ENCODE assay signal across 26 cellular contexts in genomic region chr6:56793938-56794337, GRCh38.
DNase-seq lines count a peak whose midpoint lies in the region; ATAC-seq and TF ChIP-seq lines count a peak whose summit lies in the region.
"Had no signal": no experiment of that assay in that cellular context is flagged by ENCODE, and none has a peak within 500 bp of the region (broad histone marks: within the 10 kb centered on the region; RNA-seq: fewer than 3 reads in every experiment).

No MANE protein-coding gene starts in this region.

- H3K4me3 ChIP-seq in GM23338 (peak overlapping the region; percentile 32), HUES48 (ENCODE audit: low read depth, low read length) (peak overlapping the region; percentile 39), iPS-18a (ENCODE audit: low read length) (peak overlapping the region; percentile 42), SJCRH30 (no peak overlapping the region)
- H3K4me3 ChIP-seq: left lung, testis, uterus had no signal

- H3K9me2 ChIP-seq in GM23338 (ENCODE audit: insufficient read depth), result no peaks in the 10 kb centered on the region

- H3K4me1 ChIP-seq in GM23338 (ENCODE audit: insufficient read depth) (peaks cover 48% of the 10 kb centered on the region), HUES48 (ENCODE audit: control insufficient read depth, insufficient read depth, low read length) (peaks cover 53% of the 10 kb centered on the region), iPS-18a (ENCODE audit: control insufficient read depth, low read depth, low read length) (peaks cover 41% of the 10 kb centered on the region), SJCRH30 (no peaks in the 10 kb centered on the region)
- H3K4me1 ChIP-seq: parathyroid adenoma, testis had no signal

- no peaks in the 10 kb centered on the region for H4K20me1 ChIP-seq in GM23338 (replicated peaks; ENCODE audit: insufficient read depth)

- H3K9me3 Mint-ChIP-seq in GM23338 (no peaks in the 10 kb centered on the region), immature natural killer cell (no peaks in the 10 kb centered on the region)
- H3K9me3 Mint-ChIP-seq: activated naive CD4-positive, alpha-beta T cell treated with anti-CD3 and anti-CD28 coated beads, Interleukin-2, amount 10 ng/mL, durations not matched to agents 7 days and 5 days; activated T-cell treated with anti-CD3 and anti-CD28 coated beads, Interleukin-2, amount 50 U/mL, for 72 hours; nephron; stimulated activated effector memory CD8-positive, alpha-beta T cell treated with anti-CD3 and anti-CD28 coated beads, Interleukin-12 subunit alpha, Interleukin-12 subunit beta, amount 100 ng/mL, for 72 hours had no signal

- H3K4me2 ChIP-seq in GM23338, result peak overlapping the region; percentile 67

- peak overlapping the region; percentile 51 for H3K4me3 Mint-ChIP-seq in GM23338
- H3K4me3 Mint-ChIP-seq in immature natural killer cell, result no peak overlapping the region
- H3K4me3 Mint-ChIP-seq: activated naive CD4-positive, alpha-beta T cell treated with anti-CD3 and anti-CD28 coated beads, Interleukin-2, amount 10 ng/mL, durations not matched to agents 7 days and 5 days; activated T-cell treated with anti-CD3 and anti-CD28 coated beads, Interleukin-2, amount 50 U/mL, for 72 hours; nephron; stimulated activated effector memory CD8-positive, alpha-beta T cell treated with anti-CD3 and anti-CD28 coated beads, Interleukin-12 subunit alpha, Interleukin-12 subunit beta, amount 100 ng/mL, for 72 hours had no signal

- H3K9ac ChIP-seq in HUES48 (ENCODE audit: low read depth, low read length), result no peak overlapping the region
- no peak overlapping the region for H3K9ac ChIP-seq in iPS-18a (ENCODE audit: low read length)
- H3K9ac ChIP-seq: parathyroid adenoma had no signal

- no peak for TF ChIP-seq CTCF in GM23338 (conservative IDR thresholded peaks at IDR 0.05; ENCODE audit: low read depth in 2 of 2)

- intact Hi-C loops in posterior cingulate gyrus (cut with DNase I), result no loop called here

- no peaks in the 10 kb centered on the region for H3F3A ChIP-seq in GM23338 (replicated peaks; ENCODE audit: low read depth)

- no peak overlapping the region for H2AFZ ChIP-seq in GM23338
- H2AFZ ChIP-seq: parathyroid adenoma had no signal

- H3K4me1 Mint-ChIP-seq in GM23338, result peaks cover 67% of the 10 kb centered on the region
- no peaks in the 10 kb centered on the region for H3K4me1 Mint-ChIP-seq in immature natural killer cell
- H3K4me1 Mint-ChIP-seq: activated naive CD4-positive, alpha-beta T cell treated with anti-CD3 and anti-CD28 coated beads, Interleukin-2, amount 10 ng/mL, durations not matched to agents 7 days and 5 days; stimulated activated effector memory CD8-positive, alpha-beta T cell treated with anti-CD3 and anti-CD28 coated beads, Interleukin-12 subunit alpha, Interleukin-12 subunit beta, amount 100 ng/mL, for 72 hours had no signal

- H3K36me3 ChIP-seq in GM23338 (ENCODE audit: insufficient read depth), result no peaks in the 10 kb centered on the region
- H3K36me3 ChIP-seq in HUES48 (ENCODE audit: control insufficient read depth, insufficient read depth, low read length), result no peaks in the 10 kb centered on the region
- no peaks in the 10 kb centered on the region for H3K36me3 ChIP-seq in iPS-18a (ENCODE audit: control insufficient read depth, low read depth, low read length)
- H3K36me3 ChIP-seq in SJCRH30, result no peaks in the 10 kb centered on the region
- H3K36me3 ChIP-seq: left lung, uterus had no signal

- H3K27ac Mint-ChIP-seq in GM23338, result peak overlapping the region; percentile 87
- no peak overlapping the region for H3K27ac Mint-ChIP-seq in immature natural killer cell
- H3K27ac Mint-ChIP-seq: activated naive CD4-positive, alpha-beta T cell treated with anti-CD3 and anti-CD28 coated beads, Interleukin-2, amount 10 ng/mL, durations not matched to agents 7 days and 5 days; activated T-cell treated with anti-CD3 and anti-CD28 coated beads, Interleukin-2, amount 50 U/mL, for 72 hours; nephron; stimulated activated effector memory CD8-positive, alpha-beta T cell treated with anti-CD3 and anti-CD28 coated beads, Interleukin-12 subunit alpha, Interleukin-12 subunit beta, amount 100 ng/mL, for 72 hours had no signal

- H3K27me3 Mint-ChIP-seq in GM23338 (ENCODE audit: insufficient read depth, low read depth, poor library complexity) (peaks cover 4% of the 10 kb centered on the region), immature natural killer cell (ENCODE audit: low read depth in 3 of 3) (peaks cover 0 to 7% (median 0%) of the 10 kb centered on the region in 3 donors)

- DNase-seq in GM23338 (ENCODE audit: low spot score) (no peak), posterior cingulate gyrus (no peak), immature natural killer cell (no peak), medulla oblongata (ENCODE audit: extremely low spot score) (no peak), SJCRH30 (no peak)
- DNase-seq: activated CD4-positive, alpha-beta T cell treated with anti-CD3 and anti-CD28 coated beads for 1 hour; activated CD8-positive, alpha-beta memory T cell treated with anti-CD3 and anti-CD28 coated beads for 24 hours; activated naive CD4-positive, alpha-beta T cell treated with anti-CD3 and anti-CD28 coated beads, Interleukin-2, amount 10 ng/mL, durations not matched to agents 7 days and 5 days; activated T-cell treated with anti-CD3 and anti-CD28 coated beads, Interleukin-2, amount 50 U/mL, for 72 hours; amygdala; cortex of kidney; left lung; midbrain; NCI-H1048; NCI-H187 treated with DMSO at 0.1 percent for 48 hours; NCI-H2227 treated with DMSO at 0.1 percent for 48 hours; NCI-H748 treated with DMSO at 0.1 percent for 48 hours; testis; uterus had no signal

- peak; percentile 15 for ATAC-seq in GM18502 (IDR thresholded peaks at IDR 0.05; ENCODE audit: poor library complexity, unreplicated experiment)
- ATAC-seq in GM23338, result no peak
- ATAC-seq: activated T-cell treated with anti-CD3 and anti-CD28 coated beads, Interleukin-2, amount 50 U/mL, for 72 hours; left lung; stimulated activated effector memory CD8-positive, alpha-beta T cell treated with anti-CD3 and anti-CD28 coated beads, Interleukin-12 subunit alpha, Interleukin-12 subunit beta, amount 100 ng/mL, for 72 hours had no signal

- H3K27me3 ChIP-seq in GM23338 (ENCODE audit: insufficient read depth) (no peaks in the 10 kb centered on the region), HUES48 (ENCODE audit: control insufficient read depth, insufficient read depth, low read length) (no peaks in the 10 kb centered on the region), iPS-18a (ENCODE audit: control insufficient read depth, insufficient read depth, low read length) (no peaks in the 10 kb centered on the region), SJCRH30 (no peaks in the 10 kb centered on the region)
- H3K27me3 ChIP-seq: left lung, testis, uterus had no signal

- H3K36me3 Mint-ChIP-seq in GM23338 (ENCODE audit: low read depth) (peaks cover 7% of the 10 kb centered on the region; the same call in 1 of the 3 replicates), immature natural killer cell (no peaks in the 10 kb centered on the region)
- H3K36me3 Mint-ChIP-seq: activated naive CD4-positive, alpha-beta T cell treated with anti-CD3 and anti-CD28 coated beads, Interleukin-2, amount 10 ng/mL, durations not matched to agents 7 days and 5 days; stimulated activated effector memory CD8-positive, alpha-beta T cell treated with anti-CD3 and anti-CD28 coated beads, Interleukin-12 subunit alpha, Interleukin-12 subunit beta, amount 100 ng/mL, for 72 hours had no signal

- H3K79me2 ChIP-seq in GM23338 (replicated peaks; ENCODE audit: insufficient read depth), result peaks cover 91% of the 10 kb centered on the region

- H3K9me3 ChIP-seq in HUES48 (ENCODE audit: control insufficient read depth, insufficient read depth, low read length), result no peaks in the 10 kb centered on the region
- no peaks in the 10 kb centered on the region for H3K9me3 ChIP-seq in iPS-18a (ENCODE audit: control insufficient read depth, low read depth, low read length)
- no peaks in the 10 kb centered on the region for H3K9me3 ChIP-seq in SJCRH30 (replicated peaks)
- H3K9me3 ChIP-seq: left lung, testis, uterus had no signal

- H3K27ac ChIP-seq in GM23338 (ENCODE audit: low read depth), result peak overlapping the region; percentile 92
- H3K27ac ChIP-seq in HUES48 (ENCODE audit: low read depth, low read length), result peak overlapping the region; percentile 83
- H3K27ac ChIP-seq in iPS-18a (ENCODE audit: low read length), result peak overlapping the region; percentile 70
- H3K27ac ChIP-seq in SJCRH30, result no peak overlapping the region
- H3K27ac ChIP-seq: C4-2B, left lung, parathyroid adenoma, testis, uterus had no signal

TF ChIP-seq in GM23338, 12 proteins besides CTCF, POLR2A, EP300 and RAD21 (continues in another document):
- no peak for TF ChIP-seq EZH2phosphoT487 (IDR thresholded peaks at IDR 0.05; ENCODE audit: unreplicated experiment)
- TF ChIP-seq EZH2 (IDR thresholded peaks at IDR 0.05; ENCODE audit: low read depth, unreplicated experiment), result no peak
- TF ChIP-seq STAT1 (IDR thresholded peaks at IDR 0.05; ENCODE audit: unreplicated experiment), result no peak
- TF ChIP-seq REST (IDR thresholded peaks at IDR 0.05; ENCODE audit: unreplicated experiment), result no peak
- TF ChIP-seq ZNF331 (CRISPR knock-in tag; IDR thresholded peaks at IDR 0.05; ENCODE audit: low read depth), result no peak
- no peak for TF ChIP-seq POLR2AphosphoS5 (IDR thresholded peaks at IDR 0.05; ENCODE audit: low read depth)
- TF ChIP-seq ZNF114 (CRISPR knock-in tag; IDR thresholded peaks at IDR 0.05), result no peak
